8 cellular contexts compared by ENCODE assay signal in genomic region chr12:38138225-38139221, GRCh38.
DNase-seq lines count a peak whose midpoint lies in the region; TF ChIP-seq lines count a peak whose summit lies in the region.

No MANE protein-coding gene starts in this region.

- H3K4me1 ChIP-seq in HAP-1 (no peaks in the 10 kb centered on the region), mammary epithelial cell (ENCODE audit: insufficient read depth, low read length) (no peaks in the 10 kb centered on the region), spleen (peaks cover 6 to 14% (median 12%) of the 10 kb centered on the region in 6 donors)

- H4K20me1 ChIP-seq in mammary epithelial cell (ENCODE audit: insufficient read depth, low read length), result no peaks in the 10 kb centered on the region

- no peaks in the 10 kb centered on the region for H3K79me2 ChIP-seq in mammary epithelial cell (ENCODE audit: insufficient read depth, low read length)

- H3K9me3 ChIP-seq in HAP-1 (no peaks in the 10 kb centered on the region), mammary epithelial cell (replicated peaks; ENCODE audit: insufficient read depth, low read length) (no peaks in the 10 kb centered on the region), spleen (no peaks in the 10 kb centered on the region)

- H3K36me3 ChIP-seq in HAP-1 (replicated peaks) (no peaks in the 10 kb centered on the region), mammary epithelial cell (ENCODE audit: insufficient read depth, low read length) (no peaks in the 10 kb centered on the region), spleen (no peaks in the 10 kb centered on the region)

- DNase-seq in GM03348 (ENCODE audit: low spot score) (peak; percentile 83), HAP-1 (ENCODE audit: low spot score in 2 of 2) (peak; percentile 62 to 89), NCI-H1105 treated with DMSO at 0.1 percent for 48 hours (lab: John Stamatoyannopoulos, UW) (peak; percentile 71), UCSD-AML1 (lab: John Stamatoyannopoulos, UW; ENCODE audit: unreplicated experiment) (peak; percentile 13), mammary epithelial cell (peak; percentile 64), iris pigment epithelial cell (ENCODE audit: low read depth) (peak; percentile 44), spleen (peak; percentile 78), GM19238 (ENCODE audit: insufficient read length, low spot score) (no peak)

- TF ChIP-seq POLR2A in spleen (IDR thresholded peaks at IDR 0.05), result no peak

- dilution Hi-C loops in mammary epithelial cell (cut with HindIII; ENCODE audit: low sequenced_read_pairs), result no loop called here

- H3K9ac ChIP-seq in mammary epithelial cell (ENCODE audit: insufficient read depth, low read length), result peak overlapping the region; percentile 66

- TF ChIP-seq CTCF in mammary epithelial cell (conservative IDR thresholded peaks at IDR 0.05 in 1 of 2, IDR thresholded peaks at IDR 0.05 in 1 of 2; ENCODE audit: extremely low read depth in 1 of 2, insufficient read depth in 1 of 2, low read depth in 1 of 2, low read length in 2 of 2), result peak; percentile 89 to 98
- TF ChIP-seq CTCF in spleen (IDR thresholded peaks at IDR 0.05 in 8 of 11, conservative IDR thresholded peaks at IDR 0.05 in 3 of 11), result peak; percentile 89 to 96 (median 93)

- CTCF ChIA-PET in mammary epithelial cell (lab: Charles Lee; ENCODE audit: low non-redundant PET), result interaction anchor here (0.7 kb wide), 1 partner anchor 80 kb away, joined by 5 read pairs; no protein-coding TSS in a partner anchor

- H3K27ac ChIP-seq in mammary epithelial cell (ENCODE audit: insufficient read depth, low read depth, low read length), result peak overlapping the region; percentile 52
- H3K27ac ChIP-seq in spleen, result no peak overlapping the region

- H3K4me2 ChIP-seq in mammary epithelial cell (ENCODE audit: insufficient read depth, low read depth, low read length), result peak overlapping the region; percentile 97

- peak overlapping the region; percentile 100 for H2AFZ ChIP-seq in mammary epithelial cell (ENCODE audit: low read depth, low read length)

- in situ Hi-C loops in HAP-1 (cut with MboI; ENCODE audit: low sequenced_read_pairs) (loop anchor here (25.0 kb wide), 1 partner anchor 774 kb away; the partner anchor contains the start of gene CPNE8), mammary epithelial cell (cut with MboI; ENCODE audit: low sequenced_read_pairs in 2 of 2) (loop anchor here in 1 of 2 donors (5.0 kb wide), 1 partner anchor 179 kb away; the partner anchor contains the start of gene ALG10B)

- H3K27me3 ChIP-seq in HAP-1 (ENCODE audit: low read depth) (no peaks in the 10 kb centered on the region), mammary epithelial cell (ENCODE audit: insufficient read depth, low read length) (no peaks in the 10 kb centered on the region), spleen (replicated peaks in 1 of 7) (peaks cover 0 to 21% (median 9%) of the 10 kb centered on the region in 7 donors)

- no TSS peak for BruUV-seq in mammary epithelial cell (replicated peaks; lab: Mats Ljungman, UMichigan)

- peak overlapping the region; percentile 39 for H3K4me3 ChIP-seq in HAP-1
- H3K4me3 ChIP-seq in mammary epithelial cell (replicated peaks in 1 of 3; ENCODE audit: insufficient read depth in 1 of 3, low read depth in 2 of 3, low read length in 3 of 3), result peak overlapping the region; percentile 61 to 87 (median 78)
- H3K4me3 ChIP-seq in spleen, result peak overlapping the region in 7 of 8 donors; percentile 9 to 57 (median 16)

- intact Hi-C loops in mammary epithelial cell (cut with micrococcal nuclease) (loop anchor here (1.0 to 10.0 kb wide), 5 partner anchors 85 to 965 kb away; partner anchors contain the start of genes ALG10B and CPNE8), spleen (cut with DNase I; ENCODE audit: low total_unique reads) (loop anchor here (10.0 kb wide), 1 partner anchor 176 kb away; the partner anchor contains the start of gene ALG10B)

- 6% methylated on average over 25 of the region's 54 CpGs for WGBS in mammary epithelial cell (ENCODE audit: low coverage, missing lambda C conversion rate)
- WGBS in spleen, 5 donors, result 6 to 23% (median 14%) methylated on average over 43 to 54 of the region's 54 CpGs

Comparison
In these comparisons a context has a peak if more than half of its experiments do, and no peak if none do; other contexts are left out.
1. H3K4me3 ChIP-seq: peak in every context shown above with its lines; median percentile 78 in mammary epithelial cell; 39 in HAP-1; 16 in spleen.